Comparison of ENCODE assay signal across 1 cellular context in the genomic region with DNA sequence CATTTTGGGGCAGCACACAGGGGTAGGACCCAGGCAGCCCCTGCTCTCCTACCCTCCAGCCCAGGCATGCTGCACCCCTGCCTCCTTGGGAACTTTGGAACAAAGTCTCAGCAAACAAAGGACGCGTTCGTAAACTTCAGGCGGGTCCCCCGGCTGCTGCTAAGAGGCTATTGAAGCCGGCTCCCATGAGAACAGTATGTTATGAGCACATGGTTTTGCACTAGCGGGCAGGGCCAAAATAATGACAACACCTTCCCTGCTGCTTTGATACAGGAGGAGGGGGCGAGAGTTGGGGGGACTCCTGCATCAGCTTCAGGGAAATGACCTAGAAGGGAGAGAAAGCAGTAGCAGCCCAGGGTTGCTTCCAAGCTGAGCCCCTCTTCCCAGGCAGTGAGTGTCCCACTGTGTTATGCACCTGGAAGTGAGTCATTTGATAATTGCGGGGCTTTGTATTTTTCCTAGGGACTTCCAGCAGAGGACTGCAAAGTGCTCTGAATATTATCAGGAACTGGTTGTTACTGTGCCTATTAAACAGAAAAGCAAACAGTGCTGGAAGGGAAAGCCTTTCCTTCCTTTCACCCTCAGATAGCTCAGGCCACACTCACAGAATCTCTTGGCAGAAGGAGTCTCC.
TF ChIP-seq lines count a peak whose summit lies in the region.

No MANE protein-coding gene starts in this region.

TF ChIP-seq in K562, 482 proteins besides CTCF, POLR2A, EP300 and RAD21:
- no peak for TF ChIP-seq ZFPM2 (CRISPR knock-in tag; IDR thresholded peaks at IDR 0.05)
- TF ChIP-seq, protein P1, sequence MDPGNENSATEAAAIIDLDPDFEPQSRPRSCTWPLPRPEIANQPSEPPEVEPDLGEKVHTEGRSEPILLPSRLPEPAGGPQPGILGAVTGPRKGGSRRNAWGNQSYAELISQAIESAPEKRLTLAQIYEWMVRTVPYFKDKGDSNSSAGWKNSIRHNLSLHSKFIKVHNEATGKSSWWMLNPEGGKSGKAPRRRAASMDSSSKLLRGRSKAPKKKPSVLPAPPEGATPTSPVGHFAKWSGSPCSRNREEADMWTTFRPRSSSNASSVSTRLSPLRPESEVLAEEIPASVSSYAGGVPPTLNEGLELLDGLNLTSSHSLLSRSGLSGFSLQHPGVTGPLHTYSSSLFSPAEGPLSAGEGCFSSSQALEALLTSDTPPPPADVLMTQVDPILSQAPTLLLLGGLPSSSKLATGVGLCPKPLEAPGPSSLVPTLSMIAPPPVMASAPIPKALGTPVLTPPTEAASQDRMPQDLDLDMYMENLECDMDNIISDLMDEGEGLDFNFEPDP (CRISPR knock-in tag; IDR thresholded peaks at IDR 0.05) = no peak
- no peak for TF ChIP-seq HDAC8 (tag; IDR thresholded peaks at IDR 0.05)
- peak; percentile 55 for TF ChIP-seq RBFOX2 (IDR thresholded peaks at IDR 0.05; ENCODE audit: low read depth, low read length)
- TF ChIP-seq, protein P2, sequence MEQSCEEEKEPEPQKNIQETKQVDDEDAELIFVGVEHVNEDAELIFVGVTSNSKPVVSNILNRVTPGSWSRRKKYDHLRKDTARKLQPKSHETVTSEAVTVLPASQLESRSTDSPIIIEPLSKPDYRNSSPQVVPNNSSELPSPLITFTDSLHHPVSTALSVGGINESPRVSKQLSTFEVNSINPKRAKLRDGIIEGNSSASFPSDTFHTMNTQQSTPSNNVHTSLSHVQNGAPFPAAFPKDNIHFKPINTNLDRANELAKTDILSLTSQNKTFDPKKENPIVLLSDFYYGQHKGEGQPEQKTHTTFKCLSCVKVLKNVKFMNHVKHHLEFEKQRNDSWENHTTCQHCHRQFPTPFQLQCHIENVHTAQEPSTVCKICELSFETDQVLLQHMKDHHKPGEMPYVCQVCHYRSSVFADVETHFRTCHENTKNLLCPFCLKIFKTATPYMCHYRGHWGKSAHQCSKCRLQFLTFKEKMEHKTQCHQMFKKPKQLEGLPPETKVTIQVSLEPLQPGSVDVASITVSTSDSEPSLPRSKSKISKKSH (CRISPR knock-in tag; IDR thresholded peaks at IDR 0.05) = no peak
- TF ChIP-seq, protein P3, sequence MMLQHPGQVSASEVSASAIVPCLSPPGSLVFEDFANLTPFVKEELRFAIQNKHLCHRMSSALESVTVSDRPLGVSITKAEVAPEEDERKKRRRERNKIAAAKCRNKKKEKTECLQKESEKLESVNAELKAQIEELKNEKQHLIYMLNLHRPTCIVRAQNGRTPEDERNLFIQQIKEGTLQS (IDR thresholded peaks at IDR 0.05) = 0 out of 2 replicates have a peak, but pooled peaks have one; percentile 15
- TF ChIP-seq, protein P3 (CRISPR knock-in tag; conservative IDR thresholded peaks at IDR 0.05) = no peak
- no peak for TF ChIP-seq ZNF232 (CRISPR knock-in tag; IDR thresholded peaks at IDR 0.05)
- TF ChIP-seq, protein P4, sequence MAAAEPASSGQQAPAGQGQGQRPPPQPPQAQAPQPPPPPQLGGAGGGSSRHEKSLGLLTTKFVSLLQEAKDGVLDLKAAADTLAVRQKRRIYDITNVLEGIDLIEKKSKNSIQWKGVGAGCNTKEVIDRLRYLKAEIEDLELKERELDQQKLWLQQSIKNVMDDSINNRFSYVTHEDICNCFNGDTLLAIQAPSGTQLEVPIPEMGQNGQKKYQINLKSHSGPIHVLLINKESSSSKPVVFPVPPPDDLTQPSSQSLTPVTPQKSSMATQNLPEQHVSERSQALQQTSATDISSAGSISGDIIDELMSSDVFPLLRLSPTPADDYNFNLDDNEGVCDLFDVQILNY (CRISPR knock-in tag; IDR thresholded peaks at IDR 0.05) = no peak
